19 cellular contexts compared by ENCODE assay signal in the genomic region with DNA sequence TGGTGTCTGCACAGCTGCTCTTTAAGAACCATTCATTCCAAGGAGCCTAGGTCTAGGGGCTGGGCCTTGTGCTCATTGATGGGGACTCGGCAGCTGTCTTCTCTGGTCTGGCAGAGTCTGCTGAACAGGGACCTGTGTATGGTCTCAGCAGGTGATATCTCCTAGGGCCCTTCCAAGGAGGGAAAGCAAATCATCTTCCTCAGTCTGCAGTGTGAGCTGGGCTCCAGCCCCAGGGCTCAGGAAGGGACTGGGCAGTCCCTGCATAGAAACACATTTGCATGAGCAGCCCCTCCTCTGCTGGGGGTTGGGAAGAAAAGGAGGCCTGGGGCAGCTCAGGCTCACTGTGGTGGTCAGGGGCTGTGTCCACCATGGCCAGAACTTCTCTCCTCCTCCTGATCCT.
A peak's percentile ranks its signal among the peaks of the same experiment; 100 is the strongest.
DNase-seq lines count a peak whose midpoint lies in the region; ATAC-seq and TF ChIP-seq lines count a peak whose summit lies in the region.
"Had no signal": no experiment of that assay in that cellular context is flagged by ENCODE, and none has a peak within 500 bp of the region (broad histone marks: within the 10 kb centered on the region; RNA-seq: fewer than 3 reads in every experiment).

No MANE protein-coding gene starts in this region.

- H3K9me3 Mint-ChIP-seq in stimulated activated memory B cell treated with anti-CD40 and anti-IgM and Interleukin-4, amounts not matched to agents 10 μg/mL and 1 μg/mL and 100 μg/mL, for 72 hours, result no peaks in the 10 kb centered on the region
- peaks cover 0 to 2% (median under 1%) of the 10 kb centered on the region in 5 donors for H3K9me3 Mint-ChIP-seq in CD8-positive, alpha-beta memory T cell
- H3K9me3 Mint-ChIP-seq: GM23338, H9 had no signal

- POLR2A ChIA-PET in CD8-positive, alpha-beta memory T cell (lab: Charles Lee), result no interaction called here

- H3K36me3 ChIP-seq in endocrine pancreas (ENCODE audit: control insufficient read depth, insufficient read depth, low read length), result no peaks in the 10 kb centered on the region
- H3K36me3 ChIP-seq in CD8-positive, alpha-beta memory T cell (ENCODE audit: insufficient read depth, low read length), result no peaks in the 10 kb centered on the region

- no peaks in the 10 kb centered on the region for H3K27me3 ChIP-seq in endocrine pancreas (ENCODE audit: control insufficient read depth, insufficient read depth, low read length)
- no peaks in the 10 kb centered on the region for H3K27me3 ChIP-seq in CD8-positive, alpha-beta memory T cell (ENCODE audit: insufficient read depth, low read length, poor library complexity, severe bottlenecking)

- TF ChIP-seq POLR2A in Raji (IDR thresholded peaks at IDR 0.05; ENCODE audit: insufficient read depth, low read depth, low read length), result peak; percentile 13; the same call in 1 of the 2 replicates

- H3K9me3 ChIP-seq in endocrine pancreas (ENCODE audit: control insufficient read depth, low read length), result no peaks in the 10 kb centered on the region
- no peaks in the 10 kb centered on the region for H3K9me3 ChIP-seq in CD8-positive, alpha-beta memory T cell (ENCODE audit: low read length)

- H3K27ac ChIP-seq in CD8-positive, alpha-beta memory T cell (ENCODE audit: low read depth, low read length), result no peak overlapping the region
- H3K27ac ChIP-seq: 22Rv1, C4-2B had no signal

- peak overlapping the region; percentile 51 for H3K9ac ChIP-seq in endocrine pancreas (ENCODE audit: control insufficient read depth, insufficient read depth, low read length)

- CTCF ChIA-PET in CD8-positive, alpha-beta memory T cell (lab: Charles Lee), result no interaction called here

- H3K4me3 Mint-ChIP-seq in stimulated activated memory B cell treated with anti-CD40 and anti-IgM and Interleukin-4, amounts not matched to agents 10 μg/mL and 1 μg/mL and 100 μg/mL, for 72 hours, result no peak overlapping the region
- H3K4me3 Mint-ChIP-seq in CD8-positive, alpha-beta memory T cell, result no peak overlapping the region
- H3K4me3 Mint-ChIP-seq: GM23338, H9 had no signal

- peak overlapping the region; percentile 34 for H3K27ac Mint-ChIP-seq in stimulated activated memory B cell treated with anti-CD40 and anti-IgM and Interleukin-4, amounts not matched to agents 10 μg/mL and 1 μg/mL and 100 μg/mL, for 72 hours
- no peak overlapping the region for H3K27ac Mint-ChIP-seq in CD8-positive, alpha-beta memory T cell
- H3K27ac Mint-ChIP-seq: CD4-positive, alpha-beta memory T cell; GM23338; H9 had no signal

- DNase-seq in NCI-H526 treated with DMSO at 0.1 percent for 48 hours (lab: John Stamatoyannopoulos, UW) (peak; percentile 0), NCI-H526 (lab: John Stamatoyannopoulos, UW) (no peak), A172 (ENCODE audit: low spot score) (no peak)
- DNase-seq in CD8-positive, alpha-beta memory T cell, result no peak
- no peak for DNase-seq in activated naive CD4-positive, alpha-beta T cell treated with anti-CD3 and anti-CD28 coated beads, Interleukin-2, amount 50 U/mL, for 16 hours
- DNase-seq: AML-193; CD4-positive, alpha-beta memory T cell; COR-L47; DMS153; DMS79 treated with DMSO at 0.1 percent for 48 hours; GF-D8; H9; IMR-90 had no signal

- peaks cover 13% of the 10 kb centered on the region for H3K4me1 ChIP-seq in endocrine pancreas (ENCODE audit: control insufficient read depth, insufficient read depth, low read length)
- H3K4me1 ChIP-seq in CD8-positive, alpha-beta memory T cell (ENCODE audit: insufficient read depth, low read length), result no peaks in the 10 kb centered on the region

- H3K4me1 Mint-ChIP-seq in stimulated activated memory B cell treated with anti-CD40 and anti-IgM and Interleukin-4, amounts not matched to agents 10 μg/mL and 1 μg/mL and 100 μg/mL, for 72 hours, result peaks cover 39% of the 10 kb centered on the region
- no peaks in the 10 kb centered on the region for H3K4me1 Mint-ChIP-seq in CD8-positive, alpha-beta memory T cell
- H3K4me1 Mint-ChIP-seq: CD4-positive, alpha-beta memory T cell; GM23338 had no signal

- no peaks in the 10 kb centered on the region for H3K36me3 Mint-ChIP-seq in stimulated activated memory B cell treated with anti-CD40 and anti-IgM and Interleukin-4, amounts not matched to agents 10 μg/mL and 1 μg/mL and 100 μg/mL, for 72 hours
- H3K36me3 Mint-ChIP-seq in CD8-positive, alpha-beta memory T cell, result no peaks in the 10 kb centered on the region
- H3K36me3 Mint-ChIP-seq: CD4-positive, alpha-beta memory T cell had no signal

- H3K27me3 Mint-ChIP-seq in stimulated activated memory B cell treated with anti-CD40 and anti-IgM and Interleukin-4, amounts not matched to agents 10 μg/mL and 1 μg/mL and 100 μg/mL, for 72 hours, result no peaks in the 10 kb centered on the region
- peaks cover 25 to 56% of the 10 kb centered on the region in 2 donors for H3K27me3 Mint-ChIP-seq in CD8-positive, alpha-beta memory T cell

- ATAC-seq in stimulated activated memory B cell treated with anti-CD40 and anti-IgM and Interleukin-4, amounts not matched to agents 10 μg/mL and 1 μg/mL and 100 μg/mL, for 72 hours, result no peak
- ATAC-seq: GM23338 had no signal

- H3K4me3 ChIP-seq in endocrine pancreas (ENCODE audit: control insufficient read depth, insufficient read depth, low read length), result peak overlapping the region; percentile 85
- no peak overlapping the region for H3K4me3 ChIP-seq in CD8-positive, alpha-beta memory T cell (ENCODE audit: low read length)
- H3K4me3 ChIP-seq: GM23338 had no signal
